In the genomic region with DNA sequence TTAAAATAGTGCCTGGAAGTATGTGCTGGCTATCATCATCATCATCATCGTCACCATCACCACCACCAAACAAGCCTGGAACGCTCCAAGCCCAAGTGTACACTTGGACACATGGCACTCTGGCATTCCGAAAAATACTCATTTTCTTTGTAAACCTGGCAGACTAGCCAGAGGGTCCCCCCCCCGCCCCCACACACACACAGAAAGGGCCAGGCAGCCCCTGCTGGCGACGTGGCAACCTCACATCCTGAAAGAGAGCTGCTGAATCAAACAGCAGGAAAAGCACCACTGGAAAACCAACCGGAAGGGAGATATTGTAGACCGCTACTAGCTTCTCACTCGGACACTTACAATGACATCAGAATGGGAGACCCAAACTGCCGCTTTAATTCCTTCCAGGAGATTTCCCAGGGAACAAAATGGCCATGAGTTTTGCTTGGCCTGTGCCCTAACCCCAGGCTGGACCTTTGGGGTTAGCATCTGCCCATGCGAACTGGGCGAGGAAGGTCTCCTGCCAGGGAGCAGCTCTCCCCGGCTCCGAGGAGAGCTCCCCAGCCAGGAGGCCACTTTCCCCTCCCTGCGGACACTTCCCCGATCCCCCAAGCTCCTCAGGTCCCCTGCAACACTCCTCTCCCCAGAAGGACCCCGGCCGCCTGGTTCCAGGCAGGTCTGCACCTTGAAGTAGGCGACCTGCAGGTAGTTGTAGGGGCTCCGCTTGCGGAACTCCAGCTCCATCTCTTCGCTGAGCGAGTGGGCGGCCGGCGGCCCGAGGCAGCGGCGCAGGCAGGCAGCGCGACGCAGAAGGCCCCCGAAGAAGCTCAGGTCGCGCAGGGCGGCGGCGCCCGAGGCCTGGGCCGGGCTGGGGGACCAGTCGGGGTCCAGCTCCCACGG, we compare ENCODE assay signal across 1 cellular context.
TF ChIP-seq lines count a peak whose summit lies in the region.

No MANE protein-coding gene starts in this region.

TF ChIP-seq in neural cell, 6 proteins besides CTCF, POLR2A, EP300 and RAD21 (continued from another document):
- TF ChIP-seq, protein P1, sequence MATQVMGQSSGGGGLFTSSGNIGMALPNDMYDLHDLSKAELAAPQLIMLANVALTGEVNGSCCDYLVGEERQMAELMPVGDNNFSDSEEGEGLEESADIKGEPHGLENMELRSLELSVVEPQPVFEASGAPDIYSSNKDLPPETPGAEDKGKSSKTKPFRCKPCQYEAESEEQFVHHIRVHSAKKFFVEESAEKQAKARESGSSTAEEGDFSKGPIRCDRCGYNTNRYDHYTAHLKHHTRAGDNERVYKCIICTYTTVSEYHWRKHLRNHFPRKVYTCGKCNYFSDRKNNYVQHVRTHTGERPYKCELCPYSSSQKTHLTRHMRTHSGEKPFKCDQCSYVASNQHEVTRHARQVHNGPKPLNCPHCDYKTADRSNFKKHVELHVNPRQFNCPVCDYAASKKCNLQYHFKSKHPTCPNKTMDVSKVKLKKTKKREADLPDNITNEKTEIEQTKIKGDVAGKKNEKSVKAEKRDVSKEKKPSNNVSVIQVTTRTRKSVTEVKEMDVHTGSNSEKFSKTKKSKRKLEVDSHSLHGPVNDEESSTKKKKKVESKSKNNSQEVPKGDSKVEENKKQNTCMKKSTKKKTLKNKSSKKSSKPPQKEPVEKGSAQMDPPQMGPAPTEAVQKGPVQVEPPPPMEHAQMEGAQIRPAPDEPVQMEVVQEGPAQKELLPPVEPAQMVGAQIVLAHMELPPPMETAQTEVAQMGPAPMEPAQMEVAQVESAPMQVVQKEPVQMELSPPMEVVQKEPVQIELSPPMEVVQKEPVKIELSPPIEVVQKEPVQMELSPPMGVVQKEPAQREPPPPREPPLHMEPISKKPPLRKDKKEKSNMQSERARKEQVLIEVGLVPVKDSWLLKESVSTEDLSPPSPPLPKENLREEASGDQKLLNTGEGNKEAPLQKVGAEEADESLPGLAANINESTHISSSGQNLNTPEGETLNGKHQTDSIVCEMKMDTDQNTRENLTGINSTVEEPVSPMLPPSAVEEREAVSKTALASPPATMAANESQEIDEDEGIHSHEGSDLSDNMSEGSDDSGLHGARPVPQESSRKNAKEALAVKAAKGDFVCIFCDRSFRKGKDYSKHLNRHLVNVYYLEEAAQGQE (IDR thresholded peaks at IDR 0.05; ENCODE audit: borderline replicate concordance), result no peak
- peak; percentile 16 for TF ChIP-seq POLR2AphosphoS5 (IDR thresholded peaks at IDR 0.05)
- TF ChIP-seq EZH2 (IDR thresholded peaks at IDR 0.05; ENCODE audit: borderline replicate concordance, insufficient read depth, low read length, poor library complexity, severe bottlenecking), result no peak
- TF ChIP-seq SMC3 (conservative IDR thresholded peaks at IDR 0.05; ENCODE audit: poor library complexity), result peak; percentile 68
